Comparison of ENCODE assay signal across 11 cellular contexts in the genomic region with DNA sequence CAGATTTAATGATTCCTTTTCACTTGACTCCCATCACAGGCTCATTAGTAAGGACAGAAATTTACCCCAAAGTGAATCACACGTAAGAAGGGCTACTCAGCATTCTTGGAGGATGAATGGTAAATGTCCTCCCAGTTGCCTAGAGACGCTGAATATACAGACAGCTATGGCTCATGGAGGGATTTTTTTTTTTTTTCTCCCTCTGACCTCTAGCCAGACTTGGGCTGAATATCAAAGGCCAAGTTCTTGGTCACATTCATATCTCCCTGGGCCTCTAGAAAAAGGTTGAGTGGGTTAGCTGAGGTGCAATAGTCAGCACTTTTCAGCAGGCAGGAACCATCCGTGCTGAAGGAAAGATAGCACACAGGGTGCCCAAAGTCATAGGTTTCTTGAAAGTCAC.
DNase-seq lines count a peak whose midpoint lies in the region; ATAC-seq and TF ChIP-seq lines count a peak whose summit lies in the region.
"Had no signal": no experiment of that assay in that cellular context is flagged by ENCODE, and none has a peak within 500 bp of the region (broad histone marks: within the 10 kb centered on the region; RNA-seq: fewer than 3 reads in every experiment).

No MANE protein-coding gene starts in this region.

- POLR2A ChIA-PET in A673 (lab: Charles Lee; ENCODE audit: low non-redundant PET), result no interaction called here

- H3K27me3 Mint-ChIP-seq in brain (no peaks in the 10 kb centered on the region), mesothelial cell of epicardium (ENCODE audit: low read depth) (no peaks in the 10 kb centered on the region), CD14-positive monocyte (ENCODE audit: low read depth in 3 of 3) (peaks cover 3 to 7% (median 6%) of the 10 kb centered on the region in 3 donors)
- no peaks in the 10 kb centered on the region for H3K27me3 Mint-ChIP-seq in stimulated activated memory B cell treated with anti-CD40 and anti-IgM and Interleukin-4, amounts not matched to agents 10 μg/mL and 1 μg/mL and 100 μg/mL, for 72 hours
- H3K27me3 Mint-ChIP-seq: activated naive CD8-positive, alpha-beta T cell had no signal

- H3K27ac ChIP-seq in A673 (ENCODE audit: low read depth, low read length, poor library complexity, severe bottlenecking), result no peak overlapping the region

- H3K9me3 Mint-ChIP-seq in brain (peaks cover 0 to 2% (median 0%) of the 10 kb centered on the region in 5 experiments), mesothelial cell of epicardium (no peaks in the 10 kb centered on the region), CD14-positive monocyte (no peaks in the 10 kb centered on the region)
- no peaks in the 10 kb centered on the region for H3K9me3 Mint-ChIP-seq in stimulated activated memory B cell treated with anti-CD40 and anti-IgM and Interleukin-4, amounts not matched to agents 10 μg/mL and 1 μg/mL and 100 μg/mL, for 72 hours

- H3K4me1 ChIP-seq in A673 (ENCODE audit: insufficient read depth, low read length, poor library complexity, severe bottlenecking), result peaks cover 13% of the 10 kb centered on the region

- H3K4me3 Mint-ChIP-seq in brain (peak overlapping the region in 2 of 5 experiments; percentile 44 to 47), mesothelial cell of epicardium (no peak overlapping the region), CD14-positive monocyte (no peak overlapping the region)
- H3K4me3 Mint-ChIP-seq in stimulated activated memory B cell treated with anti-CD40 and anti-IgM and Interleukin-4, amounts not matched to agents 10 μg/mL and 1 μg/mL and 100 μg/mL, for 72 hours, result no peak overlapping the region
- H3K4me3 Mint-ChIP-seq: activated naive CD8-positive, alpha-beta T cell had no signal

- H3K27ac Mint-ChIP-seq in brain (peak overlapping the region; percentile 50 to 83 (median 78)), mesothelial cell of epicardium (no peak overlapping the region), CD14-positive monocyte (no peak overlapping the region)
- H3K27ac Mint-ChIP-seq in stimulated activated memory B cell treated with anti-CD40 and anti-IgM and Interleukin-4, amounts not matched to agents 10 μg/mL and 1 μg/mL and 100 μg/mL, for 72 hours, result no peak overlapping the region
- H3K27ac Mint-ChIP-seq: activated naive CD8-positive, alpha-beta T cell had no signal

- H3K36me3 Mint-ChIP-seq in brain (no peaks in the 10 kb centered on the region), mesothelial cell of epicardium (no peaks in the 10 kb centered on the region), CD14-positive monocyte (no peaks in the 10 kb centered on the region)
- no peaks in the 10 kb centered on the region for H3K36me3 Mint-ChIP-seq in stimulated activated memory B cell treated with anti-CD40 and anti-IgM and Interleukin-4, amounts not matched to agents 10 μg/mL and 1 μg/mL and 100 μg/mL, for 72 hours
- H3K36me3 Mint-ChIP-seq: activated naive CD8-positive, alpha-beta T cell had no signal

- H3K36me3 ChIP-seq in A673 (ENCODE audit: insufficient read depth, low read length, poor library complexity, severe bottlenecking) (no peaks in the 10 kb centered on the region), kidney epithelial cell (ENCODE audit: control insufficient read depth, insufficient read depth, low read length) (no peaks in the 10 kb centered on the region)

- CTCF ChIA-PET in A673 (lab: Charles Lee), result no interaction called here

- no TSS peak for BruUV-seq in A673 (replicated peaks; lab: Mats Ljungman, UMichigan)

- no peak for ATAC-seq in stimulated activated memory B cell treated with anti-CD40 and anti-IgM and Interleukin-4, amounts not matched to agents 10 μg/mL and 1 μg/mL and 100 μg/mL, for 72 hours

- H3K4me3 ChIP-seq in A673 (ENCODE audit: low read depth, low read length, poor library complexity, severe bottlenecking) (no peak overlapping the region), kidney epithelial cell (ENCODE audit: low read depth, low read length) (no peak overlapping the region)

- DNase-seq in A673 (ENCODE audit: low spot score) (peak; percentile 11), HS-5 (ENCODE audit: low read depth) (peak; percentile 92), kidney epithelial cell (ENCODE audit: low read depth) (peak; percentile 97), mesothelial cell of epicardium (ENCODE audit: low spot score in 2 of 2, unreplicated experiment in 2 of 2) (no peak), CD14-positive monocyte (ENCODE audit: low spot score) (no peak), SHP77 treated with DMSO at 0.1 percent for 48 hours (lab: John Stamatoyannopoulos, UW) (no peak)
- DNase-seq: KG1, T-helper 1 cell had no signal

- no peaks in the 10 kb centered on the region for H3K9me3 ChIP-seq in A673 (ENCODE audit: low read depth, low read length, poor library complexity, severe bottlenecking)

- no peaks in the 10 kb centered on the region for H3K27me3 ChIP-seq in A673 (replicated peaks; ENCODE audit: insufficient read depth, low read depth, low read length, poor library complexity)
- no peaks in the 10 kb centered on the region for H3K27me3 ChIP-seq in kidney epithelial cell (ENCODE audit: control insufficient read depth, insufficient read depth, low read length)

- TF ChIP-seq CTCF in A673 (conservative IDR thresholded peaks at IDR 0.05; ENCODE audit: low read depth, low read length), result no peak
- no peak for TF ChIP-seq CTCF in brain (conservative IDR thresholded peaks at IDR 0.05)
- TF ChIP-seq CTCF in kidney epithelial cell (IDR thresholded peaks at IDR 0.05; ENCODE audit: insufficient read depth, low read length, poor library complexity, severe bottlenecking), result no peak
- no peak for TF ChIP-seq CTCF in mesothelial cell of epicardium (IDR thresholded peaks at IDR 0.05; ENCODE audit: unreplicated experiment)
- TF ChIP-seq CTCF in CD14-positive monocyte (IDR thresholded peaks at IDR 0.05), result no peak

- peaks cover 45% of the 10 kb centered on the region for H3K4me1 Mint-ChIP-seq in brain
- H3K4me1 Mint-ChIP-seq in stimulated activated memory B cell treated with anti-CD40 and anti-IgM and Interleukin-4, amounts not matched to agents 10 μg/mL and 1 μg/mL and 100 μg/mL, for 72 hours, result no peaks in the 10 kb centered on the region
- peaks cover 34% of the 10 kb centered on the region for H3K4me1 Mint-ChIP-seq in mesothelial cell of epicardium
- H3K4me1 Mint-ChIP-seq in CD14-positive monocyte, result no peaks in the 10 kb centered on the region

- intact Hi-C loops in A673 (cut with micrococcal nuclease; ENCODE audit: unreplicated experiment), result no loop called here
- intact Hi-C loops in CD14-positive monocyte (cut with micrococcal nuclease), result loop anchor here in 1 of 2 donors (10.0 kb wide), 1 partner anchor 81 kb away; the partner anchor contains the start of gene PHLDA1

Comparison
In these comparisons a context has a peak if more than half of its experiments do, and no peak if none do; other contexts are left out.
1. DNase-seq: peak in A673 (single experiment), HS-5 (single experiment) and kidney epithelial cell (single experiment); none in mesothelial cell of epicardium (0 of 2), CD14-positive monocyte (single experiment) and SHP77 treated with DMSO at 0.1 percent for 48 hours (single experiment).
2. H3K27ac Mint-ChIP-seq: peak in brain (5 of 5); none in stimulated activated memory B cell treated with anti-CD40 and anti-IgM and Interleukin-4, amounts not matched to agents 10 μg/mL and 1 μg/mL and 100 μg/mL, for 72 hours (single experiment), mesothelial cell of epicardium (single experiment) and CD14-positive monocyte (0 of 7).